In the genomic region with DNA sequence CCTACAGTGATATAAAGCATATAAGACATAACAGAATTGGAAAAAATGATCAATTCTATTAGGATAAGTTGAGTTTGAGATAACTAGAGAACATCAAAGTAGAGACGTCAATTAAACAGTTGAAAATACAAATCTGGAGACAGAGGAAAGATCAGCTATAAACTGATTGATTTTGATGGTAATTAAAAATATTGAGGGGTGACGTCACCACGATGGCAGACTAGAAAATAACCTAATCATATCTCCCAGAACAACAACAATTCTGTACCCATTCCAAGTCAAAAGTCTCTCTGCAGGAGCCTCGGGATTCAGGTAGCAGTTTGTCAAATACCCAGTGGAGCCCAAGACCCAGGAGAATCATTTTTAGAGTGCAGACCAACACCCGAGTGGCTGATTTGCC, we compare ENCODE assay signal across 36 cellular contexts. TPM values are rescaled to one million over a fixed set of nuclear protein-coding genes. Genes with fewer than 3 reads are reported as not detected.
"Had no signal": no experiment of that assay in that cellular context is flagged by ENCODE, and none has a peak within 500 bp of the region (broad histone marks: within the 10 kb centered on the region; RNA-seq: fewer than 3 reads in every experiment).

No MANE protein-coding gene starts in this region.

- H3K27me3 ChIP-seq: neural progenitor cell, ovary, spleen, suprapubic skin, testis, tibial artery, transverse colon, upper lobe of right lung, uterus had no signal

- H3K9me3 ChIP-seq: ovary, suprapubic skin, testis, tibial artery, transverse colon, upper lobe of right lung, uterus had no signal

- H3K4me1 Mint-ChIP-seq: natural killer cell; nephron; neural progenitor cell; stimulated activated memory B cell treated with anti-CD40 and anti-IgM and Interleukin-4, amounts not matched to agents 10 μg/mL and 1 μg/mL and 100 μg/mL, for 72 hours; stimulated activated naive CD8-positive, alpha-beta T cell treated with anti-CD3 and anti-CD28 coated beads, Interleukin-15, amount 100 ng/mL, for 72 hours had no signal

- H3K9ac ChIP-seq: neural progenitor cell, parathyroid adenoma had no signal

- H3K79me2 ChIP-seq: parathyroid adenoma had no signal

- H3K36me3 Mint-ChIP-seq: natural killer cell, neural progenitor cell, type B pancreatic cell had no signal

- H3K27me3 Mint-ChIP-seq: stimulated activated naive CD8-positive, alpha-beta T cell treated with anti-CD3 and anti-CD28 coated beads, Interleukin-15, amount 100 ng/mL, for 72 hours; type B pancreatic cell had no signal

- H3K36me3 ChIP-seq: neural progenitor cell, ovary, spleen, suprapubic skin, tibial artery, transverse colon, upper lobe of right lung, uterus had no signal

- H3K9me3 Mint-ChIP-seq: natural killer cell, type B pancreatic cell had no signal

- ATAC-seq: natural killer cell; psoas muscle; right cardiac atrium; sciatic nerve; stimulated activated memory B cell treated with anti-CD40 and anti-IgM and Interleukin-4, amounts not matched to agents 10 μg/mL and 1 μg/mL and 100 μg/mL, for 72 hours; stimulated activated naive CD8-positive, alpha-beta T cell treated with anti-CD3 and anti-CD28 coated beads, Interleukin-15, amount 100 ng/mL, for 72 hours; stimulated activated naive CD8-positive, alpha-beta T cell treated with anti-CD3 and anti-CD28 coated beads, Interleukin-15, Interleukin-2, amounts not matched to agents 100 U/mL and 50 U/mL, for 24 hours; upper lobe of right lung had no signal

- H3K4me3 ChIP-seq: neural progenitor cell, ovary, psoas muscle, skin epidermis, smooth muscle cell, spleen, suprapubic skin, testis, tibial artery, transverse colon, upper lobe of right lung, uterus had no signal

- H3K4me2 ChIP-seq: neural progenitor cell, smooth muscle cell had no signal

- H3K4me3 Mint-ChIP-seq: natural killer cell; nephron; neural progenitor cell; stimulated activated memory B cell treated with anti-CD40 and anti-IgM and Interleukin-4, amounts not matched to agents 10 μg/mL and 1 μg/mL and 100 μg/mL, for 72 hours; stimulated activated naive CD8-positive, alpha-beta T cell treated with anti-CD3 and anti-CD28 coated beads, Interleukin-15, amount 100 ng/mL, for 72 hours; type B pancreatic cell had no signal

- DNase-seq: natural killer cell; occipital lobe; ovary; posterior cingulate gyrus; psoas muscle; right cardiac atrium; spleen; stimulated activated CD4-positive, alpha-beta T cell treated with anti-CD3 and anti-CD28 coated beads, Interleukin-12 subunit alpha, Interleukin-12 subunit beta, amount 100 ng/mL, for 4 hours; stimulated activated CD4-positive, alpha-beta T cell treated with anti-CD3 and anti-CD28 coated beads, Interleukin-1b, Interleukin-23, amount 100 ng/mL, for 48 hours; stimulated activated CD4-positive, alpha-beta T cell treated with anti-CD3 and anti-CD28 coated beads, Interleukin-4, amount 100 ng/mL, for 1 hour; stimulated activated CD4-positive, alpha-beta T cell treated with anti-CD3 and anti-CD28 coated beads, Interleukin-4, amount 100 ng/mL, for 4 hours; stimulated activated CD8-positive, alpha-beta memory T cell treated with anti-CD3 and anti-CD28 coated beads, Interleukin-4, amount 100 ng/mL, for 48 hours; stimulated activated naive CD4-positive, alpha-beta T cell; stimulated activated naive CD8-positive, alpha-beta T cell treated with anti-CD3 and anti-CD28 coated beads, Interleukin-15, amount 100 ng/mL, for 72 hours; stimulated activated naive CD8-positive, alpha-beta T cell treated with anti-CD3 and anti-CD28 coated beads, Interleukin-15, Interleukin-2, amounts not matched to agents 100 U/mL and 50 U/mL, for 24 hours; substantia nigra; testis; tibial artery; transverse colon; upper lobe of right lung; uterus had no signal

- H3K4me1 ChIP-seq: neural progenitor cell, parathyroid adenoma, psoas muscle, spleen, suprapubic skin, testis, tibial artery, transverse colon, upper lobe of right lung, uterus had no signal

- H3K27ac ChIP-seq: neural progenitor cell, ovary, parathyroid adenoma, psoas muscle, skin epidermis, spleen, suprapubic skin, testis, tibial artery, transverse colon, upper lobe of right lung, uterus had no signal

- H2AFZ ChIP-seq: neural progenitor cell, parathyroid adenoma had no signal

RNA-seq across cellular contexts. Expression of a gene that starts 28.9 kb away (rescaled TPM):
- total RNA-seq: natural killer cell, occipital lobe, osteoblast, ovary, progenitor cell of endocrine pancreas, psoas muscle, renal cortical epithelial cell, right cardiac atrium, sciatic nerve, smooth muscle cell, spleen, suprapubic skin, transverse colon, upper lobe of right lung, urinary bladder, uterus had no signal
- polyA plus RNA-seq: neural cell, ovary, psoas muscle, right cardiac atrium, smooth muscle cell, spleen, thymus, urinary bladder had no signal

RNA-seq across cellular contexts. Expression of a gene that starts 51.5 kb away (rescaled TPM):
- total RNA-seq: natural killer cell, occipital lobe, osteoblast, ovary, progenitor cell of endocrine pancreas, psoas muscle, renal cortical epithelial cell, right cardiac atrium, sciatic nerve, smooth muscle cell, spleen, suprapubic skin, upper lobe of right lung, urinary bladder, uterus had no signal
- polyA plus RNA-seq: neural cell, ovary, psoas muscle, right cardiac atrium, smooth muscle cell, urinary bladder had no signal
